ENCODE assay signal across 26 cellular contexts in genomic region chr4:163878336-163879121, GRCh38.
A peak's percentile ranks its signal among the peaks of the same experiment; 100 is the strongest.
DNase-seq lines count a peak whose midpoint lies in the region; ATAC-seq and TF ChIP-seq lines count a peak whose summit lies in the region.
"Had no signal": no experiment of that assay in that cellular context is flagged by ENCODE, and none has a peak within 500 bp of the region (broad histone marks: within the 10 kb centered on the region; RNA-seq: fewer than 3 reads in every experiment).

No MANE protein-coding gene starts in this region.

- TF ChIP-seq POLR2A in testis (IDR thresholded peaks at IDR 0.05) (no peak), prostate gland (IDR thresholded peaks at IDR 0.05) (no peak)

- H3K36me3 ChIP-seq in testis (ENCODE audit: low read depth, missing control alignments) (no peaks in the 10 kb centered on the region), prostate gland (no peaks in the 10 kb centered on the region), SJCRH30 (no peaks in the 10 kb centered on the region)
- H3K36me3 ChIP-seq: BLaER1 treated with 17β-estradiol and CSF1 and Interleukin-3, amounts not matched to agents 10 nM and 100 nM; MG63; SJSA1; vagina had no signal

- H3K4me1 ChIP-seq in foreskin keratinocyte: peaks cover 8% of the 10 kb centered on the region
- no peaks in the 10 kb centered on the region for H3K4me1 ChIP-seq in testis
- H3K4me1 ChIP-seq in prostate gland (replicated peaks): no peaks in the 10 kb centered on the region
- H3K4me1 ChIP-seq in SJCRH30: no peaks in the 10 kb centered on the region
- H3K4me1 ChIP-seq: BLaER1 treated with 17β-estradiol and CSF1 and Interleukin-3, amounts not matched to agents 10 nM and 100 nM; parathyroid adenoma; SJSA1; vagina had no signal

- no peak for TF ChIP-seq CTCF in foreskin keratinocyte (conservative IDR thresholded peaks at IDR 0.05)
- TF ChIP-seq CTCF in testis (IDR thresholded peaks at IDR 0.05): no peak
- TF ChIP-seq CTCF in prostate gland (IDR thresholded peaks at IDR 0.05): no peak

- intact Hi-C loops in testis (cut with DNase I; ENCODE audit: low total_unique reads) (no loop called here), prostate gland (cut with DNase I) (no loop called here)

- WGBS in testis, 2 donors: 83 to 84% methylated on average over 3 of the region's 3 CpGs
- 76% methylated on average over 3 of the region's 3 CpGs for WGBS in prostate gland

- ATAC-seq in GM18511 (IDR thresholded peaks at IDR 0.05; ENCODE audit: unreplicated experiment) (peak; percentile 78), GM21619 (IDR thresholded peaks at IDR 0.05; ENCODE audit: unreplicated experiment) (peak; percentile 58), HG03025 (IDR thresholded peaks at IDR 0.05; ENCODE audit: low FRiP score, unreplicated experiment) (peak; percentile 75), foreskin keratinocyte (peak; percentile 31)
- ATAC-seq: activated CD4-positive, CD25-positive, alpha-beta regulatory T cell treated with anti-CD3 and anti-CD28 coated beads, Interleukin-2, amount 50 U/mL, for 24 hours; right cardiac atrium had no signal

- H3K27ac ChIP-seq in foreskin keratinocyte (no peak overlapping the region), testis (no peak overlapping the region), prostate gland (no peak overlapping the region), SJCRH30 (no peak overlapping the region)
- H3K27ac ChIP-seq: BLaER1 treated with 17β-estradiol and CSF1 and Interleukin-3, amounts not matched to agents 10 nM and 100 nM; parathyroid adenoma; SJSA1; vagina had no signal

- H3K4me3 ChIP-seq in testis (no peak overlapping the region), prostate gland (no peak overlapping the region), SJCRH30 (no peak overlapping the region)
- H3K4me3 ChIP-seq: BLaER1 treated with 17β-estradiol and CSF1 and Interleukin-3, amounts not matched to agents 10 nM and 100 nM; lung; MG63; SJSA1; vagina had no signal

- no peak for DNase-seq in foreskin keratinocyte
- DNase-seq in NAMALWA (ENCODE audit: low spot score): no peak
- no peak for DNase-seq in testis
- no peak for DNase-seq in prostate gland (ENCODE audit: low spot score)
- DNase-seq in SJCRH30: no peak
- DNase-seq: activated CD4-positive, alpha-beta memory T cell treated with anti-CD3 and anti-CD28 coated beads for 36 hours; DND-41; H9; MG63; NCI-H1436; NCI-H2171 treated with DMSO at 0.1 percent for 48 hours; NCI-H524; right cardiac atrium; stimulated activated CD4-positive, alpha-beta T cell treated with anti-CD3 and anti-CD28 coated beads, Interleukin-12 subunit alpha, Interleukin-12 subunit beta, amount 100 ng/mL, for 4 hours; stimulated activated CD4-positive, alpha-beta T cell treated with anti-CD3 and anti-CD28 coated beads, Interleukin-4, amount 100 ng/mL, for 4 hours; stimulated activated naive CD4-positive, alpha-beta T cell; T-helper 1 cell had no signal

- H3K27me3 ChIP-seq in foreskin keratinocyte (no peaks in the 10 kb centered on the region), testis (no peaks in the 10 kb centered on the region), prostate gland (replicated peaks; ENCODE audit: insufficient read depth) (no peaks in the 10 kb centered on the region), SJCRH30 (no peaks in the 10 kb centered on the region)
- H3K27me3 ChIP-seq: BLaER1 treated with 17β-estradiol and CSF1 and Interleukin-3, amounts not matched to agents 10 nM and 100 nM; MG63; SJSA1; vagina had no signal

- no peaks in the 10 kb centered on the region for H3K9me3 ChIP-seq in testis
- no peaks in the 10 kb centered on the region for H3K9me3 ChIP-seq in prostate gland
- H3K9me3 ChIP-seq in SJCRH30 (replicated peaks): no peaks in the 10 kb centered on the region
- H3K9me3 ChIP-seq: BLaER1 treated with 17β-estradiol and CSF1 and Interleukin-3, amounts not matched to agents 10 nM and 100 nM; MG63; SJSA1; vagina had no signal
